ENCODE assay signal across 22 cellular contexts in genomic region chr4:181308476-181309170, GRCh38.
DNase-seq lines count a peak whose midpoint lies in the region; ATAC-seq and TF ChIP-seq lines count a peak whose summit lies in the region.
"Had no signal": no experiment of that assay in that cellular context is flagged by ENCODE, and none has a peak within 500 bp of the region (broad histone marks: within the 10 kb centered on the region; RNA-seq: fewer than 3 reads in every experiment).

No MANE protein-coding gene starts in this region.

- H3K9me3 ChIP-seq in thyroid gland: no peaks in the 10 kb centered on the region
- H3K9me3 ChIP-seq: adrenal gland, esophagus squamous epithelium, SK-N-SH, testis had no signal

- peak; percentile 70 for DNase-seq in NCI-H146 (lab: John Stamatoyannopoulos, UW)
- no peak for DNase-seq in NCI-H146 treated with DMSO at 0.1 percent for 48 hours (lab: John Stamatoyannopoulos, UW; ENCODE audit: unreplicated experiment)
- DNase-seq in NCI-H2107 treated with DMSO at 0.1 percent for 48 hours (lab: John Stamatoyannopoulos, UW; ENCODE audit: unreplicated experiment): peak; percentile 86
- DNase-seq in SHP77 treated with DMSO at 0.1 percent for 48 hours (lab: John Stamatoyannopoulos, UW): peak; percentile 12
- peak; percentile 14 to 20 for DNase-seq in thyroid gland
- DNase-seq in posterior vena cava (ENCODE audit: low spot score): no peak
- DNase-seq: activated CD4-positive, alpha-beta T cell treated with anti-CD3 and anti-CD28 coated beads for 36 hours; activated CD8-positive, alpha-beta memory T cell treated with anti-CD3 and anti-CD28 coated beads, Interleukin-2, amount 10 ng/mL, durations not matched to agents 7 days and 5 days; activated effector memory CD4-positive, alpha-beta T cell treated with Interleukin-2 at 50 U/mL for 16 hours; adrenal gland; caudate nucleus; esophagus squamous epithelium; GOT3; NCI-H524; SK-N-SH; testis had no signal

- no peak overlapping the region for H3K27ac ChIP-seq in thyroid gland
- H3K27ac ChIP-seq: 22Rv1, adrenal gland, esophagus squamous epithelium, HL-60, testis had no signal

- no peaks in the 10 kb centered on the region for H3K4me1 ChIP-seq in thyroid gland
- H3K4me1 ChIP-seq: esophagus squamous epithelium, testis had no signal

- TF ChIP-seq POLR2A in thyroid gland (IDR thresholded peaks at IDR 0.05): no peak

- H3K36me3 ChIP-seq in thyroid gland: no peaks in the 10 kb centered on the region
- H3K36me3 ChIP-seq: adrenal gland, esophagus squamous epithelium had no signal

- WGBS in thyroid gland, 2 donors: 27 to 31% methylated on average over 5 of the region's 5 CpGs

- no peaks in the 10 kb centered on the region for H3K27me3 ChIP-seq in thyroid gland
- H3K27me3 ChIP-seq: adrenal gland, esophagus squamous epithelium, testis had no signal

- intact Hi-C loops in thyroid gland (cut with DNase I): no loop called here
- intact Hi-C loops in posterior vena cava (cut with DNase I): no loop called here

- TF ChIP-seq CTCF in thyroid gland (IDR thresholded peaks at IDR 0.05): peak in 1 of 6 experiments; percentile 26

- ATAC-seq in GM18858 (IDR thresholded peaks at IDR 0.05; ENCODE audit: unreplicated experiment): no peak
- no peak for ATAC-seq in GM19467 (IDR thresholded peaks at IDR 0.05; ENCODE audit: unreplicated experiment)
- ATAC-seq: activated CD4-positive, alpha-beta T cell treated with anti-CD3 and anti-CD28 coated beads for 36 hours; activated CD8-positive, alpha-beta memory T cell treated with anti-CD3 and anti-CD28 coated beads, Interleukin-2, amount 10 ng/mL, durations not matched to agents 7 days and 5 days; left lobe of liver; Panc1 had no signal

- no peak overlapping the region for H3K4me3 ChIP-seq in thyroid gland (replicated peaks in 1 of 3)
- H3K4me3 ChIP-seq: adrenal gland, esophagus squamous epithelium, testis had no signal

Comparison
In these comparisons a context has a peak if more than half of its experiments do, and no peak if none do; other contexts are left out.
1. DNase-seq: peak in NCI-H146 (single experiment), NCI-H2107 treated with DMSO at 0.1 percent for 48 hours (single experiment), SHP77 treated with DMSO at 0.1 percent for 48 hours (single experiment) and thyroid gland (2 of 2); none in NCI-H146 treated with DMSO at 0.1 percent for 48 hours (single experiment) and posterior vena cava (single experiment).